ENCODE assay signal across 40 cellular contexts in genomic region chr17:46952115-46952514, GRCh38. TPM values are rescaled to one million over a fixed set of nuclear protein-coding genes. Genes with fewer than 3 reads are reported as not detected.
"Had no signal": no experiment of that assay in that cellular context is flagged by ENCODE, and none has a peak within 500 bp of the region (broad histone marks: within the 10 kb centered on the region; RNA-seq: fewer than 3 reads in every experiment).

No MANE protein-coding gene starts in this region.

- H3K27me3 Mint-ChIP-seq: activated B cell treated with CpG ODN at 0.5 μM for 24 hours; activated naive CD4-positive, alpha-beta T cell treated with anti-CD3 and anti-CD28 coated beads, Interleukin-2, amount 50 U/mL, for 24 hours; activated naive CD8-positive, alpha-beta T cell treated with anti-CD3 and anti-CD28 coated beads, Interleukin-2, amount 10 ng/mL, durations not matched to agents 7 days and 5 days; activated T-cell treated with anti-CD3 and anti-CD28 coated beads, Interleukin-2, amount 50 U/mL, for 24 hours had no signal

- H3K9me3 Mint-ChIP-seq: activated B cell treated with CpG ODN at 0.5 μM for 24 hours; activated CD8-positive, alpha-beta T cell treated with anti-CD3 and anti-CD28 coated beads for 36 hours; activated naive CD4-positive, alpha-beta T cell treated with anti-CD3 and anti-CD28 coated beads, Interleukin-2, amount 50 U/mL, for 24 hours; activated naive CD8-positive, alpha-beta T cell treated with anti-CD3 and anti-CD28 coated beads, Interleukin-2, amount 10 ng/mL, durations not matched to agents 7 days and 5 days; activated T-cell treated with anti-CD3 and anti-CD28 coated beads, Interleukin-2, amount 50 U/mL, for 24 hours; activated T-helper 2 cell treated with anti-CD3 and anti-CD28 coated beads, Interferon-gamma antibody, Interleukin-2, Interleukin-4, amounts not matched to agents 10 μg/mL and 5 μg/mL and 100 μg/mL, durations not matched to agents 14 hours and 24 hours and 36 hours; T-cell had no signal

- H3K4me1 Mint-ChIP-seq: activated B cell treated with CpG ODN at 0.5 μM for 24 hours; activated naive CD4-positive, alpha-beta T cell treated with anti-CD3 and anti-CD28 coated beads, Interleukin-2, amount 50 U/mL, for 24 hours had no signal

- H3K36me3 Mint-ChIP-seq: activated naive CD8-positive, alpha-beta T cell treated with anti-CD3 and anti-CD28 coated beads, Interleukin-2, amount 10 ng/mL, durations not matched to agents 7 days and 5 days had no signal

- H3K9me3 ChIP-seq: body of pancreas, Peyer's patch had no signal

- H3K27ac Mint-ChIP-seq: activated B cell treated with CpG ODN at 0.5 μM for 24 hours; activated CD8-positive, alpha-beta T cell treated with anti-CD3 and anti-CD28 coated beads for 36 hours; activated naive CD4-positive, alpha-beta T cell treated with anti-CD3 and anti-CD28 coated beads, Interleukin-2, amount 50 U/mL, for 24 hours; activated naive CD8-positive, alpha-beta T cell treated with anti-CD3 and anti-CD28 coated beads, Interleukin-2, amount 10 ng/mL, durations not matched to agents 7 days and 5 days; activated T-cell treated with anti-CD3 and anti-CD28 coated beads, Interleukin-2, amount 50 U/mL, for 24 hours; activated T-helper 2 cell treated with anti-CD3 and anti-CD28 coated beads, Interferon-gamma antibody, Interleukin-2, Interleukin-4, amounts not matched to agents 10 μg/mL and 5 μg/mL and 100 μg/mL, durations not matched to agents 14 hours and 24 hours and 36 hours; T-cell had no signal

- ATAC-seq: activated CD8-positive, alpha-beta T cell treated with anti-CD3 and anti-CD28 coated beads for 36 hours; body of pancreas; PC-3; SK-N-SH treated with all-trans-retinoic acid at 6 μM for 48 hours; T-cell had no signal

- H3K27me3 ChIP-seq: body of pancreas, Peyer's patch had no signal

- H3K4me3 ChIP-seq: body of pancreas, Peyer's patch had no signal

- H3K27ac ChIP-seq: body of pancreas, KMS-11, Peyer's patch, RWPE1, VCaP had no signal

- H3K4me3 Mint-ChIP-seq: activated B cell treated with CpG ODN at 0.5 μM for 24 hours; activated CD8-positive, alpha-beta T cell treated with anti-CD3 and anti-CD28 coated beads for 36 hours; activated naive CD4-positive, alpha-beta T cell treated with anti-CD3 and anti-CD28 coated beads, Interleukin-2, amount 50 U/mL, for 24 hours; activated naive CD8-positive, alpha-beta T cell treated with anti-CD3 and anti-CD28 coated beads, Interleukin-2, amount 10 ng/mL, durations not matched to agents 7 days and 5 days; activated T-cell treated with anti-CD3 and anti-CD28 coated beads, Interleukin-2, amount 50 U/mL, for 24 hours; T-cell had no signal

- H3K9ac ChIP-seq: KMS-11 had no signal

- H3K4me1 ChIP-seq: body of pancreas, Peyer's patch had no signal

- H3K4me2 ChIP-seq: KMS-11 had no signal

- H3K36me3 ChIP-seq: Peyer's patch had no signal

- DNase-seq: activated B cell treated with CpG ODN at 0.5 μM for 24 hours; activated CD4-positive, alpha-beta T cell treated with anti-CD3 and anti-CD28 coated beads for 4 hours; activated CD4-positive, CD25-positive, alpha-beta regulatory T cell treated with anti-CD3 and anti-CD28 coated beads, Interleukin-2, amount 50 U/mL, for 72 hours; activated CD8-positive, alpha-beta T cell treated with anti-CD3 and anti-CD28 coated beads for 36 hours; activated gamma-delta T cell; activated naive CD4-positive, alpha-beta T cell treated with Interleukin-2 at 50 U/mL for 16 hours; activated naive CD8-positive, alpha-beta T cell treated with anti-CD3 and anti-CD28 coated beads, Interleukin-2, amount 10 ng/mL, durations not matched to agents 7 days and 5 days; activated T-cell treated with anti-CD3 and anti-CD28 coated beads, Interleukin-2, amount 50 U/mL, for 24 hours; central memory CD4-positive, alpha-beta T cell; NCI-H1092 treated with DMSO at 0.1 percent for 48 hours; NCI-H1417; NCI-H146; NCI-H187; NCI-H2029 treated with DMSO at 0.1 percent for 48 hours; NCI-H2107; NCI-H2171; NCI-H510A; NCI-H526; NCI-H748 treated with DMSO at 0.1 percent for 48 hours; NK-92 treated with Interleukin-12 subunit alpha and Interleukin-12 subunit beta, amount 100 ng/mL, for 24 hours; PC-3; Peyer's patch; SIG-M5; T-cell; T-helper 2 cell; T-helper 9 cell had no signal

RNA-seq across cellular contexts. Expression of gene RPRML, which starts 26.9 kb away (rescaled TPM):
- total RNA-seq: activated B cell treated with CpG ODN at 0.5 μM for 24 hours; activated CD8-positive, alpha-beta memory T cell treated with anti-CD3 and anti-CD28 coated beads for 36 hours; activated CD8-positive, alpha-beta T cell treated with anti-CD3 and anti-CD28 coated beads for 36 hours; activated naive CD8-positive, alpha-beta T cell treated with anti-CD3 and anti-CD28 coated beads, Interleukin-2, amount 10 ng/mL, durations not matched to agents 7 days and 5 days; activated T-helper 2 cell treated with anti-CD3 and anti-CD28 coated beads, Interferon-gamma antibody, Interleukin-2, Interleukin-4, amounts not matched to agents 10 μg/mL and 5 μg/mL and 100 μg/mL, durations not matched to agents 14 hours and 24 hours and 36 hours; astrocyte; bronchial epithelial cell; LHCN-M2; M059J; Right ventricle myocardium inferior; SK-MEL-5; T-cell had no signal
